Comparison of ENCODE assay signal across 8 cellular contexts in genomic region chr12:76029982-76030377, GRCh38. TPM values are rescaled to one million over a fixed set of nuclear protein-coding genes. Genes with fewer than 3 reads are reported as not detected.
DNase-seq lines count a peak whose midpoint lies in the region; ATAC-seq, FAIRE-seq and TF ChIP-seq lines count a peak whose summit lies in the region.

No MANE protein-coding gene starts in this region.

- TF ChIP-seq EP300 in A549 (IDR thresholded peaks at IDR 0.05): no peak
- TF ChIP-seq EP300 in esophagus muscularis mucosa (IDR thresholded peaks at IDR 0.05): no peak

- TF ChIP-seq CTCF in A549 (IDR thresholded peaks at IDR 0.05) (no peak), WI38 (IDR thresholded peaks at IDR 0.05; ENCODE audit: low read depth, low read length) (no peak), esophagus muscularis mucosa (IDR thresholded peaks at IDR 0.05) (no peak), osteoblast (IDR thresholded peaks at IDR 0.05; ENCODE audit: extremely low read depth, low read depth, low read length) (no peak)

- no peaks in the 10 kb centered on the region for H3K36me3 ChIP-seq in esophagus muscularis mucosa
- peaks cover 19% of the 10 kb centered on the region for H3K36me3 ChIP-seq in osteoblast (ENCODE audit: insufficient read depth, low read length)

- H3K4me1 ChIP-seq in A549: peaks cover 51% of the 10 kb centered on the region
- H3K4me1 ChIP-seq in esophagus muscularis mucosa: peaks cover 0 to 37% (median 36%) of the 10 kb centered on the region in 4 donors
- peaks cover 40% of the 10 kb centered on the region for H3K4me1 ChIP-seq in osteoblast (ENCODE audit: insufficient read depth, low read length)

- FAIRE-seq in A549 (lab: Jason Lieb, UNC): no peak

- peak; percentile 39 for TF ChIP-seq POLR2A in A549 (IDR thresholded peaks at IDR 0.05; ENCODE audit: low read length)
- TF ChIP-seq POLR2A in esophagus muscularis mucosa (IDR thresholded peaks at IDR 0.05; ENCODE audit: low read depth): no peak

- H3K9me3 ChIP-seq in A549: no peaks in the 10 kb centered on the region
- no peaks in the 10 kb centered on the region for H3K9me3 ChIP-seq in esophagus muscularis mucosa
- H3K9me3 ChIP-seq in osteoblast (ENCODE audit: low read depth, low read length): no peaks in the 10 kb centered on the region

- DNase-seq in A549 (ENCODE audit: low read depth in 1 of 2, low spot score in 1 of 2) (peak in 1 of 2 experiments; percentile 78), esophagus muscularis mucosa (ENCODE audit: extremely low spot score) (no peak), osteoblast (ENCODE audit: insufficient read length, low spot score, missing footprints) (peak; percentile 75), NCI-H2196 treated with DMSO at 0.1 percent for 48 hours (lab: John Stamatoyannopoulos, UW; ENCODE audit: unreplicated experiment) (no peak), LoVo (ENCODE audit: low spot score) (no peak)

- POLR2A ChIA-PET in A549 (lab: Yijun Ruan, JAX): interaction anchor here (0.8 to 3.6 kb wide), 9 partner anchors 9 to 534 kb away, joined by 3 to 45 read pairs (median 12); partner anchors contain the start of gene KRR1

- CTCF ChIA-PET in A549 (lab: Yijun Ruan, JAX): interaction anchor here (0.5 to 8.4 kb wide), 9 partner anchors 9 to 595 kb away, joined by 3 to 80 read pairs (median 6); no protein-coding TSS in a partner anchor

- H3K4me3 ChIP-seq in A549 (peak overlapping the region; percentile 87), GM08714 (ENCODE audit: low read length) (peak overlapping the region; percentile 76), WI38 (ENCODE audit: low read depth, low read length) (peak overlapping the region; percentile 97), esophagus muscularis mucosa (peak overlapping the region; percentile 68 to 86 (median 80)), osteoblast (ENCODE audit: insufficient read depth, low read length) (peak overlapping the region; percentile 96)

- 0% methylated on average over 20 of the region's 22 CpGs for WGBS in A549 (ENCODE audit: missing lambda C conversion rate)
- WGBS in esophagus muscularis mucosa: 2% methylated on average over 21 of the region's 22 CpGs

- peaks cover 61% of the 10 kb centered on the region for H3K79me2 ChIP-seq in osteoblast (ENCODE audit: insufficient read depth, low read length)

- H2AFZ ChIP-seq in osteoblast (ENCODE audit: low read length): no peak overlapping the region

- peak; percentile 10 to 11; a peak in 2 of 5 replicates for TF ChIP-seq RAD21 in A549 (conservative IDR thresholded peaks at IDR 0.05 in 1 of 2, IDR thresholded peaks at IDR 0.05 in 1 of 2)

- H3K27ac ChIP-seq in A549 (peak overlapping the region; percentile 90 to 99), esophagus muscularis mucosa (replicated peaks in 1 of 4) (peak overlapping the region; percentile 93 to 97 (median 96)), osteoblast (ENCODE audit: low read depth, low read length) (peak overlapping the region; percentile 93)

- no peaks in the 10 kb centered on the region for H3K27me3 ChIP-seq in esophagus muscularis mucosa
- H3K27me3 ChIP-seq in osteoblast (ENCODE audit: insufficient read depth, low read length): no peaks in the 10 kb centered on the region

- H4K20me1 ChIP-seq in osteoblast (ENCODE audit: insufficient read depth, low read length): peaks cover 11% of the 10 kb centered on the region

- ATAC-seq in A549: peak in 1 of 2 experiments; percentile 1; a peak in 3 of 6 replicates
- ATAC-seq in GM21423 (IDR thresholded peaks at IDR 0.05; ENCODE audit: unreplicated experiment): no peak

- intact Hi-C loops in esophagus muscularis mucosa (cut with DNase I): loop anchor here (5.0 to 10.0 kb wide), 4 partner anchors 53 to 317 kb away; partner anchors contain the start of gene BBS10

- H3K4me2 ChIP-seq in A549: peak overlapping the region; percentile 75
- peak overlapping the region; percentile 90 for H3K4me2 ChIP-seq in osteoblast (ENCODE audit: insufficient read depth, low read length)

TF ChIP-seq in A549, 52 proteins besides CTCF, POLR2A, EP300 and RAD21:
- TF ChIP-seq ZNF302 (CRISPR knock-in tag; IDR thresholded peaks at IDR 0.05): no peak
- TF ChIP-seq NR3C1 (IDR thresholded peaks at IDR 0.05): no peak
- no peak for TF ChIP-seq PBX3 (IDR thresholded peaks at IDR 0.05)
- no peak; the same call in 1 of the 2 replicates for TF ChIP-seq GATA3 (IDR thresholded peaks at IDR 0.05; ENCODE audit: borderline replicate concordance)
- no peak for TF ChIP-seq JUNB (IDR thresholded peaks at IDR 0.05)
- TF ChIP-seq FOSB (CRISPR knock-in tag; IDR thresholded peaks at IDR 0.05): peak; percentile 79
- TF ChIP-seq NFE2L2 (conservative IDR thresholded peaks at IDR 0.05; ENCODE audit: low read length): no peak
- TF ChIP-seq E2F6 (IDR thresholded peaks at IDR 0.05; ENCODE audit: borderline replicate concordance, low read depth): no peak
- no peak for TF ChIP-seq HOXB5 (CRISPR knock-in tag; IDR thresholded peaks at IDR 0.05)
- TF ChIP-seq HES2 (IDR thresholded peaks at IDR 0.05): no peak
- no peak for TF ChIP-seq BCL3 (IDR thresholded peaks at IDR 0.05)
- 0 out of 2 replicates have a peak, but pooled peaks have one; percentile 15 for TF ChIP-seq PHF8 (IDR thresholded peaks at IDR 0.05; ENCODE audit: borderline replicate concordance, low read depth)
- peak; percentile 68 to 89 for TF ChIP-seq JUN (IDR thresholded peaks at IDR 0.05)
- no peak for TF ChIP-seq ZSCAN20 (CRISPR knock-in tag; IDR thresholded peaks at IDR 0.05)
- TF ChIP-seq HDAC2 (IDR thresholded peaks at IDR 0.05): no peak
TF ChIP-seq in A549: peak in this region for 3.

RNA-seq across cellular contexts. Expression of gene PHLDA1, which starts 1.6 kb away (rescaled TPM):
- polyA plus RNA-seq in A549 (2011; rRNA removed) (54.1 and 71.6 TPM in 2 replicates), A549 (2017; fragmentation: RNase III; extraction: RNeasy Plus Mini Kit Qiagen cat#74134 plus additional on column Dnase treatment) (32.7 to 43.1 TPM (median 39.3 TPM) in 3 replicates)
- 34.1 and 42.4 TPM in 2 replicates for polyA plus RNA-seq in A549 (2012; cell fraction: cytosol; rRNA removed)
- polyA plus RNA-seq in A549 (2012; cell fraction: nucleus; rRNA removed): 42.2 and 45.0 TPM in 2 replicates
- polyA minus RNA-seq in A549 (2011; rRNA and poly(A)+ RNA removed): 44.3 and 53.0 TPM in 2 replicates
- total RNA-seq in esophagus muscularis mucosa (10 to 100 TPM in 1 of 4 donors, 1 to 10 TPM in 3; 5.0 to 25.3 (median 6.1) TPM), osteoblast (111 and 136 TPM in 2 replicates)

RNA-seq across cellular contexts. Expression of gene NAP1L1, which starts 54.5 kb away (rescaled TPM):
- 640 and 943 TPM in 2 replicates for polyA plus RNA-seq in A549 (2011; rRNA removed)
- 191 and 238 TPM in 2 replicates for polyA plus RNA-seq in A549 (2012; cell fraction: cytosol; rRNA removed)
- 109 and 153 TPM in 2 replicates for polyA plus RNA-seq in A549 (2012; cell fraction: nucleus; rRNA removed)
- 695 to 725 TPM (median 709 TPM) in 3 replicates for polyA plus RNA-seq in A549 (2017; fragmentation: RNase III; extraction: RNeasy Plus Mini Kit Qiagen cat#74134 plus additional on column Dnase treatment)
- 135 and 141 TPM in 2 replicates for polyA minus RNA-seq in A549 (2011; rRNA and poly(A)+ RNA removed)
- total RNA-seq in esophagus muscularis mucosa: 100 to 1,000 TPM; 389 to 540 (median 445) TPM
- 200 and 203 TPM in 2 replicates for total RNA-seq in osteoblast
